8 cellular contexts compared by ENCODE assay signal in the genomic region with DNA sequence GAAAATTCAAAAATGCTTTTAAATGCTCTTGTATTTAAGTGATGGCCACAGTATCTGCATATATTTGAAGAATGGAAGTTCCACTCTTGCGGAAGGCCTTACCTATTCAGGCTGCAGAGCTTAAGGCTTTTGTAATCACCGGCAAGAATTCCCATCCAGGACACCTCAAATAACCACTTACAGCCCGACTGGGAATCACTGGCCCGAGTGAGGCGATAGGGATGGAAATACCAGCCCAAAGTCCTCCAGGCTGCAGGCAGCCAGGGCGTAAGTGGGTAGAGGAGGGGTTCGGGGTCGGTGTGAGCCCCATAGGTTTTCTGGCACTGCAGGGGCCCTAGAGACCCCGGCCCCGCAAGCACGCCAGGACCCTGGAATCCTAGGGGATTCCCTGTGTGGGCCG.
DNase-seq lines count a peak whose midpoint lies in the region; ATAC-seq, FAIRE-seq and TF ChIP-seq lines count a peak whose summit lies in the region.

No MANE protein-coding gene starts in this region.

- H3K27ac ChIP-seq in DOHH2 (ENCODE audit: low read depth, low read length), result peak overlapping the region; percentile 46
- H3K27ac ChIP-seq in caudate nucleus (ENCODE audit: low read depth, low read length), result peak overlapping the region; percentile 54
- peak overlapping the region; percentile 86 to 88 for H3K27ac ChIP-seq in mucosa of rectum (ENCODE audit: low read depth in 2 of 2, low read length in 2 of 2)

- peak; percentile 5 for ATAC-seq in HG03442 (IDR thresholded peaks at IDR 0.05; ENCODE audit: unreplicated experiment)
- ATAC-seq in HG03439 (IDR thresholded peaks at IDR 0.05; ENCODE audit: unreplicated experiment), result no peak

- no peaks in the 10 kb centered on the region for H3K9me2 ChIP-seq in DOHH2 (replicated peaks; ENCODE audit: control insufficient read depth, low read length)

- no peaks in the 10 kb centered on the region for H3K9me3 ChIP-seq in DOHH2 (ENCODE audit: control insufficient read depth, insufficient read depth, low read length)
- H3K9me3 ChIP-seq in mucosa of rectum (ENCODE audit: control insufficient read depth in 2 of 2, low read length in 2 of 2), result no peaks in the 10 kb centered on the region

- peak overlapping the region; percentile 78 for H3K4me2 ChIP-seq in DOHH2 (ENCODE audit: low read length)

- H3F3A ChIP-seq in DOHH2 (ENCODE audit: control insufficient read depth, insufficient read depth), result peaks cover 23% of the 10 kb centered on the region

- H3K36me3 ChIP-seq in DOHH2 (ENCODE audit: control insufficient read depth, low read length), result no peaks in the 10 kb centered on the region
- H3K36me3 ChIP-seq in mucosa of rectum (ENCODE audit: control insufficient read depth in 2 of 2, insufficient read depth in 2 of 2, low read length in 2 of 2), result no peaks in the 10 kb centered on the region

- DNase-seq in caudate nucleus (lab: John Stamatoyannopoulos, UW) (no peak), urothelium cell line (ENCODE audit: low spot score) (no peak)
- no peak for DNase-seq in activated CD8-positive, alpha-beta memory T cell treated with anti-CD3 and anti-CD28 coated beads for 24 hours
- no peak for DNase-seq in central memory CD4-positive, alpha-beta T cell

- H3K9ac ChIP-seq in mucosa of rectum (ENCODE audit: low read depth in 1 of 2, low read length in 2 of 2), result peak overlapping the region; percentile 72 to 74

- H3K4me3 ChIP-seq in DOHH2 (ENCODE audit: low read length) (peak overlapping the region; percentile 71), mucosa of rectum (ENCODE audit: low read length in 2 of 2) (peak overlapping the region; percentile 64)

- TF ChIP-seq CTCF in DOHH2 (IDR thresholded peaks at IDR 0.05; ENCODE audit: low read depth, low read length, poor library complexity, severe bottlenecking), result no peak

- peaks cover 41% of the 10 kb centered on the region for H3K4me1 ChIP-seq in DOHH2 (ENCODE audit: control insufficient read depth, low read length)
- H3K4me1 ChIP-seq in mucosa of rectum (ENCODE audit: control insufficient read depth in 2 of 2, insufficient read depth in 2 of 2, low read length in 2 of 2), result peaks cover 7 to 13% of the 10 kb centered on the region in 2 donors

- H3K79me2 ChIP-seq in DOHH2 (ENCODE audit: control insufficient read depth, low read length), result peaks cover 10% of the 10 kb centered on the region; the same call in 1 of the 2 replicates

- H3K27me3 ChIP-seq in DOHH2 (ENCODE audit: control insufficient read depth, low read length) (no peaks in the 10 kb centered on the region), mucosa of rectum (ENCODE audit: control insufficient read depth in 2 of 2, insufficient read depth in 2 of 2, low read length in 2 of 2) (no peaks in the 10 kb centered on the region)

- FAIRE-seq in urothelium cell line (lab: Jason Lieb, UNC), result no peak

- no peaks in the 10 kb centered on the region for H4K20me1 ChIP-seq in DOHH2 (ENCODE audit: control insufficient read depth, insufficient read depth, low read depth, low read length)
